ENCODE assay signal across 8 cellular contexts in the genomic region with DNA sequence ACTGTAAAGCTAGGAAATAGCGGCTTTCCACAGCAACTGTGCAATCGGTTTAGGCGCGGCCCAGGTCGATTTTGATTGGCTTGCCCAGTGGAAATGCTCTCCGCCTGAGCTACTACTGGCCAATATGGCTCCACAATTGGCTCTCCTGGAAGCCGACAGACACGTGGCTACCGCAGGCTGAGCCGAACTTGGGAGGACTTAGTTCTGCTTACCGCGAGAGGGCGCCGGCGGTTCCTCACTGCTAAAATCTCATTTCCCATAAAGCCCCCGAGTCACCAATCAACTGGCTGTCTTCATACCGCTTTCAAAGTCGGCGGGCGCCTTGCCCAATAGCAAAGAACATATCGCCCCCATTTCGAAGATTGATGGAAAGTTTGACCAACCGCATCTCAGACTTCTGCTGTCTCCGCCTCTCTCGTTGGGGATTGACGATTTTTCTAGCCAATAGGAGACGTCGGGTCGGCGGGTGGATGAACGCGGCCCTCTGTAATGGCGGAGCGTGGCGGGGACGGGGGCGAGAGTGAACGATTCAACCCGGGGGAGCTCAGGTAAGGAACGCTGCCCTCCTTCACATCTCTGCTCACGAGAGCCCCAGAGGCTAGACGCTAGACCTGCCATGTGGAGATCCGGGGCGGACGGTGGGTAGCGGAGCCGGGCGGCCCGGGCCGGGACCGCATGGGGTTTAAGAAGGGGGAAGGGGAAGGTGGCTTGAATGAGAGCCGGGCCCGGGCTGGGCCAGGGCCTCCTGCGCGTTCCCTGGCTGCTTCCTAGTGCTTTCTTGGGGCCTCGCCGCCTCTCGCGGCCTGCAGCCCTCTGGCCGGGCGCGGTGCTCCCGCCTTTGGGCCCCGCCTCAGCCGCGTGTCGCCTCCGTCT. TPM values are rescaled to one million over a fixed set of nuclear protein-coding genes. Genes with fewer than 3 reads are reported as not detected.
A peak's percentile ranks its signal among the peaks of the same experiment; 100 is the strongest.
DNase-seq lines count a peak whose midpoint lies in the region; ATAC-seq, FAIRE-seq and TF ChIP-seq lines count a peak whose summit lies in the region.

A gene (plus strand): TSS at position 473 of the 873 bp plus-strand sequence. CDS start 17 bp downstream, at position 490.

- H3K9me2 ChIP-seq in MM.1S (replicated peaks; ENCODE audit: insufficient read depth, low read length), result no peaks in the 10 kb centered on the region

- ATAC-seq in foreskin keratinocyte, result peak; percentile 90

- H2AFZ ChIP-seq in MM.1S (ENCODE audit: low read length) (peak within 1 kb of the TSS; percentile 76), neuron (ENCODE audit: low read depth, low read length) (peak within 1 kb of the TSS; percentile 56)

- no peaks in the 10 kb centered on the region for H3K9me3 ChIP-seq in HAP-1
- H3K9me3 ChIP-seq in MM.1S (replicated peaks; ENCODE audit: insufficient read depth, low read length), result no peaks in the 10 kb centered on the region
- H3K9me3 ChIP-seq in neuron (ENCODE audit: low read length), result no peaks in the 10 kb centered on the region

- H3F3A ChIP-seq in MM.1S (ENCODE audit: insufficient read depth, low read length), result peaks cover 10% of the 10 kb centered on the region; the same call in 1 of the 2 replicates

- no peaks in the 10 kb centered on the region for H3K27me3 ChIP-seq in HAP-1 (ENCODE audit: low read depth)
- no peaks in the 10 kb centered on the region for H3K27me3 ChIP-seq in MM.1S (replicated peaks; ENCODE audit: insufficient read depth, low read length)
- H3K27me3 ChIP-seq in foreskin keratinocyte, result no peaks in the 10 kb centered on the region
- H3K27me3 ChIP-seq in neuron (ENCODE audit: insufficient read depth, low read length), result peaks cover 3% of the 10 kb centered on the region

- H3K79me2 ChIP-seq in MM.1S (ENCODE audit: low read length), result peaks cover 50% of the 10 kb centered on the region

- H3K36me3 ChIP-seq in HAP-1 (replicated peaks) (peaks cover 6% of the 10 kb centered on the region), MM.1S (replicated peaks; ENCODE audit: insufficient read depth, low read length) (no peaks in the 10 kb centered on the region), neuron (ENCODE audit: insufficient read depth, low read length) (no peaks in the 10 kb centered on the region)

- H4K20me1 ChIP-seq in MM.1S (ENCODE audit: insufficient read depth, low read length), result peaks cover 33% of the 10 kb centered on the region

- TF ChIP-seq CTCF in MM.1S (IDR thresholded peaks at IDR 0.05; ENCODE audit: low read length) (peak; percentile 84), foreskin keratinocyte (conservative IDR thresholded peaks at IDR 0.05) (peak; percentile 98), subcutaneous adipose tissue (IDR thresholded peaks at IDR 0.05; ENCODE audit: low read depth) (no peak)

- H3K27ac ChIP-seq in MM.1S (ENCODE audit: low read length), result peak within 1 kb of the TSS; percentile 75
- peak within 1 kb of the TSS; percentile 88 for H3K27ac ChIP-seq in foreskin keratinocyte

- in situ Hi-C loops in HAP-1 (cut with MboI; ENCODE audit: low sequenced_read_pairs), result no loop called here

- peak within 1 kb of the TSS; percentile 95 for H3K4me3 ChIP-seq in HAP-1
- H3K4me3 ChIP-seq in MM.1S (ENCODE audit: low read length), result peak within 1 kb of the TSS; percentile 85
- peak within 1 kb of the TSS; percentile 97 for H3K4me3 ChIP-seq in neuron (ENCODE audit: low read length)

- peak; percentile 98 to 99 for DNase-seq in HAP-1 (ENCODE audit: low spot score in 2 of 2)
- DNase-seq in MM.1S, result peak; percentile 99
- peak; percentile 100 for DNase-seq in SIG-M5 treated with dmso at 0.1 percent for 504 hours (lab: John Stamatoyannopoulos, UW; ENCODE audit: unreplicated experiment)
- DNase-seq in activated gamma-delta T cell treated with anti-CD3 and anti-CD28 coated beads, Interleukin-2, amount 50 U/mL, for 16 hours (ENCODE audit: low read depth), result peak; percentile 96
- peak; percentile 99 to 100 for DNase-seq in foreskin keratinocyte

- peak within 1 kb of the TSS; percentile 82 for H3K4me2 ChIP-seq in MM.1S (ENCODE audit: low read depth, low read length)

- H3K4me1 ChIP-seq in HAP-1 (peaks cover 23% of the 10 kb centered on the region), MM.1S (ENCODE audit: low read length) (peaks cover 16% of the 10 kb centered on the region; the same call in 1 of the 2 replicates), foreskin keratinocyte (peaks cover 3% of the 10 kb centered on the region), neuron (ENCODE audit: insufficient read depth, low read length) (peaks cover 23% of the 10 kb centered on the region)

- peak within 1 kb of the TSS; percentile 98 for H3K9ac ChIP-seq in MM.1S (ENCODE audit: low read length)

- FAIRE-seq in G401.6 (lab: Jason Lieb, UNC), result peak; percentile 99

RNA-seq across cellular contexts. Expression of the gene that starts here (rescaled TPM):
- total RNA-seq in foreskin keratinocyte (59.0 and 68.1 TPM in 2 replicates), subcutaneous adipose tissue (100 to 1,000 TPM in 1 of 4 donors, 10 to 100 TPM in 3; 41.6 to 120 (median 59.2) TPM)
- 26.4 and 33.1 TPM in 2 replicates for polyA plus RNA-seq in foreskin keratinocyte

Comparison
In these comparisons a context has a peak if more than half of its experiments do, and no peak if none do; other contexts are left out.
1. Peak in every context shown above with its lines: DNase-seq, ATAC-seq, H3K4me3 ChIP-seq and H3K27ac ChIP-seq.